In genomic region chr1:208183977-208184901, GRCh38 we compare ENCODE assay signal across 9 cellular contexts. TPM values are rescaled to one million over a fixed set of nuclear protein-coding genes. Genes with fewer than 3 reads are reported as not detected.
DNase-seq lines count a peak whose midpoint lies in the region; ATAC-seq and TF ChIP-seq lines count a peak whose summit lies in the region.
"Had no signal": no experiment of that assay in that cellular context is flagged by ENCODE, and none has a peak within 500 bp of the region (broad histone marks: within the 10 kb centered on the region; RNA-seq: fewer than 3 reads in every experiment).

No MANE protein-coding gene starts in this region.

- peaks cover 31% of the 10 kb centered on the region for H3K4me1 ChIP-seq in HEK293 (ENCODE audit: control insufficient read depth, insufficient read depth, low read length)
- peaks cover 54 to 57% of the 10 kb centered on the region in 2 donors for H3K4me1 ChIP-seq in gastrocnemius medialis

- no peaks in the 10 kb centered on the region for H3K27me3 ChIP-seq in gastrocnemius medialis

- ATAC-seq in gastrocnemius medialis: peak; percentile 58 to 78
- ATAC-seq in GM18907 (IDR thresholded peaks at IDR 0.05; ENCODE audit: unreplicated experiment): no peak
- no peak for ATAC-seq in HG03159 (IDR thresholded peaks at IDR 0.05; ENCODE audit: unreplicated experiment)

- intact Hi-C loops in gastrocnemius medialis (cut with DNase I; ENCODE audit: low total_unique reads): no loop called here

- no peak for TF ChIP-seq CTCF in HEK293 (tag by site-specific recombination; IDR thresholded peaks at IDR 0.05)
- TF ChIP-seq CTCF in fibroblast of pulmonary artery (IDR thresholded peaks at IDR 0.05; ENCODE audit: low read length, missing control alignments): no peak
- no peak for TF ChIP-seq CTCF in gastrocnemius medialis (IDR thresholded peaks at IDR 0.05 in 4 of 5, conservative IDR thresholded peaks at IDR 0.05 in 1 of 5)

- TF ChIP-seq POLR2A in gastrocnemius medialis (IDR thresholded peaks at IDR 0.05): no peak

- H3K27ac ChIP-seq in HEK293 (ENCODE audit: extremely low read depth, low read depth, low read length) (peak overlapping the region; percentile 51; the same call in 1 of the 2 replicates), gastrocnemius medialis (peak overlapping the region in 2 of 4 donors; percentile 14 to 44)
- H3K27ac ChIP-seq: neutrophil had no signal

- CTCF ChIA-PET in HEK293 (lab: Yijun Ruan, JAX): interaction anchor here (1.0 to 7.9 kb wide), 4 partner anchors 10 to 56 kb away, joined by 3 to 50 read pairs (median 5); no protein-coding TSS in a partner anchor

- no peaks in the 10 kb centered on the region for H3K9me3 ChIP-seq in HEK293 (ENCODE audit: control insufficient read depth, insufficient read depth, low read depth, low read length)
- H3K9me3 ChIP-seq in gastrocnemius medialis: no peaks in the 10 kb centered on the region
- H3K9me3 ChIP-seq: neutrophil had no signal

- no peaks in the 10 kb centered on the region for H3K36me3 ChIP-seq in HEK293 (ENCODE audit: control insufficient read depth in 2 of 2, insufficient read depth in 1 of 2, low read length in 2 of 2)
- no peaks in the 10 kb centered on the region for H3K36me3 ChIP-seq in gastrocnemius medialis
- H3K36me3 ChIP-seq: neutrophil had no signal

- DNase-seq in RPMI7951 (ENCODE audit: low read depth) (peak; percentile 99), fibroblast of pulmonary artery (ENCODE audit: low read depth) (peak; percentile 83), gastrocnemius medialis (peak; percentile 27 to 75)
- DNase-seq in activated effector memory CD4-positive, alpha-beta T cell treated with anti-CD3 and anti-CD28 coated beads, Interleukin-2, amount 50 U/mL, for 16 hours: no peak
- no peak for DNase-seq in activated CD4-positive, alpha-beta T cell treated with anti-CD3 and anti-CD28 coated beads for 4 hours

- POLR2A ChIA-PET in HEK293 (lab: Yijun Ruan, JAX): interaction anchor here (0.6 to 1.7 kb wide), 5 partner anchors 19 to 238 kb away, joined by 3 to 5 read pairs (median 3); no protein-coding TSS in a partner anchor

- no peak overlapping the region for H3K4me3 ChIP-seq in HEK293 (ENCODE audit: low read depth, low read length)
- H3K4me3 ChIP-seq in fibroblast of pulmonary artery (replicated peaks; ENCODE audit: low read depth, low read length): no peak overlapping the region
- no peak overlapping the region for H3K4me3 ChIP-seq in gastrocnemius medialis

- in situ Hi-C loops in gastrocnemius medialis (cut with MboI; ENCODE audit: low sequenced_read_pairs in 4 of 4): no loop called here

TF ChIP-seq in HEK293, 187 proteins besides CTCF, POLR2A, EP300 and RAD21 (continues in another document):
- TF ChIP-seq ZNF654 (tag by site-specific recombination; IDR thresholded peaks at IDR 0.05; ENCODE audit: low read depth): peak; percentile 22; the same call in 1 of the 2 replicates
- TF ChIP-seq EGR2 (tag by site-specific recombination; IDR thresholded peaks at IDR 0.05; ENCODE audit: low read depth): peak; percentile 97
- no peak for TF ChIP-seq ZNF664 (tag by site-specific recombination; IDR thresholded peaks at IDR 0.05)
- TF ChIP-seq ZNF362 (tag by site-specific recombination; IDR thresholded peaks at IDR 0.05): peak; percentile 94
- no peak for TF ChIP-seq ZFP3 (tag by site-specific recombination; IDR thresholded peaks at IDR 0.05; ENCODE audit: low read depth)
- peak; percentile 95 for TF ChIP-seq ZXDB (tag by site-specific recombination; IDR thresholded peaks at IDR 0.05)
- TF ChIP-seq ZBTB48 (tag by site-specific recombination; IDR thresholded peaks at IDR 0.05): no peak; the same call in none of the 2 replicates
- peak; percentile 73; the same call in 1 of the 2 replicates for TF ChIP-seq ZNF324 (tag by site-specific recombination; IDR thresholded peaks at IDR 0.05)
- peak; percentile 92; the same call in 1 of the 2 replicates for TF ChIP-seq TSHZ1 (tag by site-specific recombination; IDR thresholded peaks at IDR 0.05; ENCODE audit: borderline replicate concordance)
- peak; percentile 98 for TF ChIP-seq SP7 (tag by site-specific recombination; IDR thresholded peaks at IDR 0.05)
- peak; percentile 90; the same call in 1 of the 2 replicates for TF ChIP-seq ZSCAN23 (tag by site-specific recombination; IDR thresholded peaks at IDR 0.05)
- TF ChIP-seq ZNF518A (tag by site-specific recombination; conservative IDR thresholded peaks at IDR 0.05; ENCODE audit: low read depth): 0 out of 2 replicates have a peak, but pooled peaks have one; percentile 46
- TF ChIP-seq BCL6B (tag by site-specific recombination; IDR thresholded peaks at IDR 0.05): no peak

RNA-seq across cellular contexts. Expression of gene PLXNA2, which starts 59.9 kb away (rescaled TPM):
- total RNA-seq in RPMI7951 (2014; rRNA removed; shearing (Covaris generic)): 7.0 and 9.4 TPM in 2 replicates
- total RNA-seq in gastrocnemius medialis: 10 to 100 TPM; 12.4 to 20.0 (median 16.2) TPM

Comparison
In these comparisons a context has a peak if more than half of its experiments do, and no peak if none do; other contexts are left out.
1. DNase-seq: peak in RPMI7951 (single experiment), fibroblast of pulmonary artery (single experiment) and gastrocnemius medialis (2 of 2); none in activated effector memory CD4-positive, alpha-beta T cell treated with anti-CD3 and anti-CD28 coated beads, Interleukin-2, amount 50 U/mL, for 16 hours (single experiment) and activated CD4-positive, alpha-beta T cell treated with anti-CD3 and anti-CD28 coated beads for 4 hours (0 of 2).
2. ATAC-seq: peak in gastrocnemius medialis (2 of 2); none in GM18907 (single experiment) and HG03159 (single experiment).